15 cellular contexts compared by ENCODE assay signal in the genomic region with DNA sequence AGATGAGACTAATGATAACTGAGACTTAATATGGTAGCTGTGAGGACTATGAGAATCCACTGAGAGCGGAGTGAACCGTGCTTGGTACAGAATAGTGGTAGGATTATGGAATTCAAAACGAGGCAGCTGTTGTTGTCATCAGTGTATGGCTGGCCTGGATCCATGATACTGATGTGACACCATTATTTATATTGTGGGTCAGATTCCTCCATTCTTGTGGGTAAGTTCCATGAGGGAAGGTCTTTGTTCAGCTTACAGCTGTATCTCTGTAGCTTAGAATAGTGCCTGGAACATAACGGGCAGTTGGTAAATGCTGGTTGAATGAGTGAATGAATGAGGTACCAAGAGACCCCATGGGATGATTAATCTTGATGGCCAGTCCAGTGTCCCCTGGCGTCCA.
DNase-seq lines count a peak whose midpoint lies in the region; ATAC-seq, FAIRE-seq and TF ChIP-seq lines count a peak whose summit lies in the region.
"Had no signal": no experiment of that assay in that cellular context is flagged by ENCODE, and none has a peak within 500 bp of the region (broad histone marks: within the 10 kb centered on the region; RNA-seq: fewer than 3 reads in every experiment).

No MANE protein-coding gene starts in this region.

- CTCF ChIA-PET in IMR-90 (lab: Yijun Ruan, JAX) (interaction anchor here (1.0 to 1.5 kb wide), 2 partner anchors 16 to 452 kb away, joined by 4 read pairs; no protein-coding TSS in a partner anchor), MCF 10A (lab: Yijun Ruan, JAX) (interaction anchor here (0.6 to 1.8 kb wide), 11 partner anchors 8 to 652 kb away, joined by 3 to 8 read pairs (median 3); no protein-coding TSS in a partner anchor)

- BruUV-seq in IMR-90 (replicated peaks; lab: Mats Ljungman, UMichigan) = no TSS peak
- no TSS peak for BruUV-seq in MCF 10A (replicated peaks; lab: Mats Ljungman, UMichigan)

- H3K36me3 Mint-ChIP-seq in astrocyte (ENCODE audit: low read depth, unreplicated experiment) = no peaks in the 10 kb centered on the region
- H3K36me3 Mint-ChIP-seq in MCF 10A (ENCODE audit: insufficient read depth, unreplicated experiment) = no peaks in the 10 kb centered on the region
- H3K36me3 Mint-ChIP-seq: CD4-positive, CD25-positive, alpha-beta regulatory T cell had no signal

- no peak overlapping the region for H3K14ac ChIP-seq in IMR-90 (replicated peaks; ENCODE audit: low read depth, low read length)

- no peak overlapping the region for H3K23ac ChIP-seq in IMR-90 (ENCODE audit: low read depth, low read length)

- no peak overlapping the region for H2BK120ac ChIP-seq in IMR-90 (ENCODE audit: low read depth, low read length)

- no peak overlapping the region for H3K27ac ChIP-seq in IMR-90 (ENCODE audit: insufficient read depth, low read length)
- H3K27ac ChIP-seq in astrocyte (ENCODE audit: low read depth, low read length) = no peak overlapping the region
- H3K27ac ChIP-seq in aorta (ENCODE audit: low read depth in 1 of 2, low read length in 2 of 2) = no peak overlapping the region

- no peaks in the 10 kb centered on the region for H3K4me1 ChIP-seq in IMR-90 (ENCODE audit: control insufficient read depth, insufficient read depth, low read length)
- H3K4me1 ChIP-seq in astrocyte (ENCODE audit: insufficient read depth, low read length) = no peaks in the 10 kb centered on the region
- peaks cover 8% of the 10 kb centered on the region for H3K4me1 ChIP-seq in skeletal muscle satellite cell (ENCODE audit: control insufficient read depth, insufficient read depth, low read length)
- H3K4me1 ChIP-seq in aorta (ENCODE audit: control insufficient read depth in 1 of 2, insufficient read depth in 2 of 2, low read length in 2 of 2) = no peaks in the 10 kb centered on the region

- H3K4ac ChIP-seq in IMR-90 (ENCODE audit: low read depth, low read length) = no peak overlapping the region

- no peak overlapping the region for H3K4me3 Mint-ChIP-seq in astrocyte (ENCODE audit: unreplicated experiment)
- H3K4me3 Mint-ChIP-seq in MCF 10A (ENCODE audit: unreplicated experiment) = no peak overlapping the region
- H3K4me3 Mint-ChIP-seq: CD4-positive, CD25-positive, alpha-beta regulatory T cell had no signal

- 63% methylated on average over 3 of the region's 5 CpGs; no CpG with 5 or more reads in 1 of the 2 experiments for WGBS in IMR-90 (ENCODE audit: extremely low coverage in 2 of 2, insufficient read length in 1 of 2), 2 experiments
- WGBS in aorta, 2 donors = 65% methylated on average over 5 of the region's 5 CpGs

- peaks cover 21% of the 10 kb centered on the region for H3K27me3 Mint-ChIP-seq in astrocyte (ENCODE audit: low read depth, unreplicated experiment)
- peaks cover 34% of the 10 kb centered on the region for H3K27me3 Mint-ChIP-seq in MCF 10A (ENCODE audit: insufficient read depth, unreplicated experiment)

- intact Hi-C loops in IMR-90 (cut with micrococcal nuclease) (no loop called here), MCF 10A (cut with micrococcal nuclease) (no loop called here), aorta (cut with DNase I) (no loop called here)

- no peaks in the 10 kb centered on the region; the same call in 1 of the 2 replicates for H3K9me1 ChIP-seq in IMR-90 (ENCODE audit: insufficient read depth, low read length)

- H4K20me1 ChIP-seq in IMR-90 (ENCODE audit: insufficient read depth, low read length) (no peaks in the 10 kb centered on the region), astrocyte (ENCODE audit: insufficient read depth, low read length) (no peaks in the 10 kb centered on the region)

- H3K18ac ChIP-seq in IMR-90 (ENCODE audit: low read depth, low read length) = no peak overlapping the region

- TF ChIP-seq POLR2A in IMR-90 (IDR thresholded peaks at IDR 0.05; ENCODE audit: low read depth, low read length) = no peak

- H3K36me3 ChIP-seq in IMR-90 (ENCODE audit: control insufficient read depth, insufficient read depth, low read length) (no peaks in the 10 kb centered on the region), astrocyte (ENCODE audit: insufficient read depth, low read length) (no peaks in the 10 kb centered on the region), skeletal muscle satellite cell (ENCODE audit: insufficient read depth, low read length) (no peaks in the 10 kb centered on the region), aorta (ENCODE audit: control insufficient read depth in 1 of 2, insufficient read depth in 2 of 2, low read length in 1 of 2) (no peaks in the 10 kb centered on the region)

- H2BK15ac ChIP-seq in IMR-90 (ENCODE audit: low read depth, low read length) = no peak overlapping the region

- H3K79me2 ChIP-seq in astrocyte (ENCODE audit: insufficient read depth, low read length) = no peaks in the 10 kb centered on the region

- no peak overlapping the region for H2AK5ac ChIP-seq in IMR-90 (ENCODE audit: low read depth, low read length)

- no peak overlapping the region for H2AK9ac ChIP-seq in IMR-90 (replicated peaks; ENCODE audit: low read depth, low read length, poor library complexity)

- H2BK5ac ChIP-seq in IMR-90 (ENCODE audit: low read depth, low read length, poor library complexity, severe bottlenecking) = no peak overlapping the region

- no peak overlapping the region for H4K91ac ChIP-seq in IMR-90 (ENCODE audit: insufficient read depth, low read depth, low read length)

- no peaks in the 10 kb centered on the region for H3K9me3 ChIP-seq in IMR-90 (ENCODE audit: control insufficient read depth, insufficient read depth, low read length)
- no peaks in the 10 kb centered on the region for H3K9me3 ChIP-seq in astrocyte (ENCODE audit: insufficient read depth, low read depth, low read length)
- no peaks in the 10 kb centered on the region for H3K9me3 ChIP-seq in skeletal muscle satellite cell (replicated peaks; ENCODE audit: low read length)
- H3K9me3 ChIP-seq in aorta (ENCODE audit: control insufficient read depth, low read length) = no peaks in the 10 kb centered on the region

- H3K9ac ChIP-seq in IMR-90 (ENCODE audit: low read depth, low read length) = no peak overlapping the region
- H3K9ac ChIP-seq in astrocyte (ENCODE audit: low read length) = no peak overlapping the region
- H3K9ac ChIP-seq in skeletal muscle satellite cell (ENCODE audit: low read depth, low read length) = no peak overlapping the region

- H3K79me1 ChIP-seq in IMR-90 (ENCODE audit: low read depth in 1 of 2, low read length in 2 of 2) = no peaks in the 10 kb centered on the region

- POLR2A ChIA-PET in IMR-90 (lab: Charles Lee; ENCODE audit: unreplicated experiment) (no interaction called here), MCF 10A (lab: Yijun Ruan, JAX) (interaction anchor here (1.0 kb wide), 1 partner anchor 12 kb away, joined by 3 read pairs; no protein-coding TSS in a partner anchor)

- TF ChIP-seq CTCF in IMR-90 (conservative IDR thresholded peaks at IDR 0.05; ENCODE audit: low read depth, low read length) = no peak
- TF ChIP-seq CTCF in astrocyte (IDR thresholded peaks at IDR 0.05; ENCODE audit: insufficient read depth, low read depth, low read length) = no peak
- TF ChIP-seq CTCF in MCF 10A (IDR thresholded peaks at IDR 0.05; ENCODE audit: unreplicated experiment) = no peak

- TF ChIP-seq RAD21 in IMR-90 (IDR thresholded peaks at IDR 0.05; ENCODE audit: low read length) = no peak

- ATAC-seq in IMR-90 (ENCODE audit: low read depth) = no peak
- ATAC-seq in aorta (ENCODE audit: low FRiP score) = no peak
- no peak for ATAC-seq in HG03432 (IDR thresholded peaks at IDR 0.05; ENCODE audit: unreplicated experiment)

- no peak overlapping the region for H3K4me3 ChIP-seq in IMR-90 (ENCODE audit: insufficient read depth, low read depth, low read length)
- no peak overlapping the region for H3K4me3 ChIP-seq in astrocyte (ENCODE audit: insufficient read depth, low read depth, low read length)
- H3K4me3 ChIP-seq in skeletal muscle satellite cell (ENCODE audit: low read length) = no peak overlapping the region
- no peak overlapping the region for H3K4me3 ChIP-seq in aorta (ENCODE audit: low read length in 2 of 2)

- H2BK20ac ChIP-seq in IMR-90 (ENCODE audit: low read depth, low read length) = no peak overlapping the region

- no peak overlapping the region for H4K8ac ChIP-seq in IMR-90 (ENCODE audit: low read depth in 2 of 2, low read length in 2 of 2)

- H3K27me3 ChIP-seq in IMR-90 (ENCODE audit: control insufficient read depth, insufficient read depth, low read length) (peaks cover 24% of the 10 kb centered on the region), astrocyte (ENCODE audit: insufficient read depth, low read length) (peaks cover 11% of the 10 kb centered on the region), skeletal muscle satellite cell (ENCODE audit: control insufficient read depth, insufficient read depth, low read length) (peaks cover 34% of the 10 kb centered on the region), aorta (ENCODE audit: control insufficient read depth in 1 of 2, insufficient read depth in 2 of 2, low read length in 1 of 2) (no peaks in the 10 kb centered on the region)

- in situ Hi-C loops in IMR-90 (cut with MboI; ENCODE audit: low sequenced_read_pairs) = no loop called here

- no peak overlapping the region for H3K56ac ChIP-seq in IMR-90 (ENCODE audit: extremely low read depth, insufficient read depth, low read length)

- H2AFZ ChIP-seq in IMR-90 (replicated peaks; ENCODE audit: low read length, poor library complexity) (no peak overlapping the region), astrocyte (ENCODE audit: low read depth, low read length) (no peak overlapping the region)

- H3K4me1 Mint-ChIP-seq in astrocyte (ENCODE audit: low read depth, unreplicated experiment) (no peaks in the 10 kb centered on the region), MCF 10A (ENCODE audit: insufficient read depth, unreplicated experiment) (peaks cover 7% of the 10 kb centered on the region)

- H3K27ac Mint-ChIP-seq in astrocyte (ENCODE audit: unreplicated experiment) (no peak overlapping the region), MCF 10A (ENCODE audit: low read depth, unreplicated experiment) (no peak overlapping the region)
- H3K27ac Mint-ChIP-seq: CD4-positive, CD25-positive, alpha-beta regulatory T cell had no signal

- DNase-seq in IMR-90 (no peak), astrocyte (ENCODE audit: low read depth) (peak; percentile 6), inferior parietal cortex (ENCODE audit: extremely low spot score) (peak; percentile 57), MCF 10A (ENCODE audit: unreplicated experiment) (no peak), aorta (no peak)
- DNase-seq: AML-193; CD4-positive, CD25-positive, alpha-beta regulatory T cell; EL; NCI-H1930; NCI-H69; OCI-M1; RPMI8226 had no signal

- no peak overlapping the region for H4K5ac ChIP-seq in IMR-90 (ENCODE audit: low read depth, low read length)

- dilution Hi-C loops in IMR-90 (cut with HindIII; ENCODE audit: low sequenced_read_pairs, unreplicated experiment) = no loop called here

- no peak for FAIRE-seq in astrocyte (lab: Jason Lieb, UNC)
- FAIRE-seq: GM19239 had no signal

- H3K4me2 ChIP-seq in IMR-90 (ENCODE audit: low read depth, low read length) (0 out of 2 replicates have a peak overlapping the region, but pooled peaks have one; percentile 66), astrocyte (ENCODE audit: low read length) (no peak overlapping the region), skeletal muscle satellite cell (ENCODE audit: low read length) (peak overlapping the region; percentile 25)

- H3K9me3 Mint-ChIP-seq in astrocyte (ENCODE audit: unreplicated experiment) = no peaks in the 10 kb centered on the region
- no peaks in the 10 kb centered on the region for H3K9me3 Mint-ChIP-seq in MCF 10A (ENCODE audit: unreplicated experiment)
- H3K9me3 Mint-ChIP-seq: CD4-positive, CD25-positive, alpha-beta regulatory T cell had no signal

Comparison
In these comparisons a context has a peak if more than half of its experiments do, and no peak if none do; other contexts are left out.
1. DNase-seq: peak in astrocyte (single experiment) and inferior parietal cortex (single experiment); none in IMR-90 (single experiment), MCF 10A (single experiment) and aorta (0 of 2).